ENCODE assay signal across 8 cellular contexts in genomic region chr7:74084722-74085578, GRCh38. TPM values are rescaled to one million over a fixed set of nuclear protein-coding genes. Genes with fewer than 3 reads are reported as not detected.
DNase-seq lines count a peak whose midpoint lies in the region; ATAC-seq and TF ChIP-seq lines count a peak whose summit lies in the region.

No MANE protein-coding gene starts in this region.

- H3K4me1 ChIP-seq in IMR-90 (ENCODE audit: control insufficient read depth, insufficient read depth, low read length), result peaks cover 17% of the 10 kb centered on the region
- peaks cover 7% of the 10 kb centered on the region in 2 donors for H3K4me1 ChIP-seq in breast epithelium
- H3K4me1 ChIP-seq in mesodermal cell (ENCODE audit: control insufficient read depth, insufficient read depth, low read length, poor library complexity, severe bottlenecking), result peaks cover 15% of the 10 kb centered on the region

- peak overlapping the region; percentile 79 for H3K23ac ChIP-seq in IMR-90 (ENCODE audit: low read depth, low read length)

- H2BK20ac ChIP-seq in IMR-90 (ENCODE audit: low read depth, low read length), result peak overlapping the region; percentile 20

- no peak overlapping the region for H2BK15ac ChIP-seq in IMR-90 (ENCODE audit: low read depth, low read length)

- peak overlapping the region; percentile 67 for H3K4me3 ChIP-seq in IMR-90 (ENCODE audit: insufficient read depth, low read depth, low read length)
- peak overlapping the region; percentile 74 to 84 (median 79) for H3K4me3 ChIP-seq in breast epithelium
- H3K4me3 ChIP-seq in mesodermal cell (ENCODE audit: extremely low read depth, insufficient read depth, low read length, poor library complexity, severe bottlenecking), result peak overlapping the region; percentile 73

- no TSS peak for BruUV-seq in IMR-90 (replicated peaks; lab: Mats Ljungman, UMichigan)

- TF ChIP-seq POLR2A in IMR-90 (IDR thresholded peaks at IDR 0.05; ENCODE audit: low read depth, low read length) (no peak), breast epithelium (IDR thresholded peaks at IDR 0.05) (no peak)

- H3K4me2 ChIP-seq in IMR-90 (ENCODE audit: low read depth, low read length), result peak overlapping the region; percentile 94

- H3K4ac ChIP-seq in IMR-90 (ENCODE audit: low read depth, low read length), result peak overlapping the region; percentile 90

- CTCF ChIA-PET in IMR-90 (lab: Yijun Ruan, JAX), result no interaction called here

- H3K36me3 ChIP-seq in IMR-90 (ENCODE audit: control insufficient read depth, insufficient read depth, low read length), result peaks cover 22% of the 10 kb centered on the region
- H3K36me3 ChIP-seq in breast epithelium, result no peaks in the 10 kb centered on the region
- peaks cover 42% of the 10 kb centered on the region for H3K36me3 ChIP-seq in mesodermal cell (ENCODE audit: control insufficient read depth, insufficient read depth, low read length)

- DNase-seq in A172 (ENCODE audit: low spot score) (peak; percentile 59), IMR-90 (no peak), breast epithelium (ENCODE audit: low spot score in 2 of 2) (no peak), SHP77 (lab: John Stamatoyannopoulos, UW) (no peak), NCI-H1694 treated with DMSO at 0.1 percent for 48 hours (lab: John Stamatoyannopoulos, UW) (no peak), LoVo (ENCODE audit: low spot score) (no peak)

- POLR2A ChIA-PET in IMR-90 (lab: Charles Lee; ENCODE audit: unreplicated experiment), result no interaction called here

- H4K91ac ChIP-seq in IMR-90 (ENCODE audit: insufficient read depth, low read depth, low read length), result peak overlapping the region; percentile 92

- peaks cover 18% of the 10 kb centered on the region for H3K9me1 ChIP-seq in IMR-90 (ENCODE audit: insufficient read depth, low read length)

- peak overlapping the region; percentile 77 for H2AFZ ChIP-seq in IMR-90 (replicated peaks; ENCODE audit: low read length, poor library complexity)

- H2BK5ac ChIP-seq in IMR-90 (ENCODE audit: low read depth, low read length, poor library complexity, severe bottlenecking), result peak overlapping the region; percentile 65

- peak overlapping the region; percentile 36 for H3K18ac ChIP-seq in IMR-90 (ENCODE audit: low read depth, low read length)

- ATAC-seq in IMR-90 (ENCODE audit: low read depth), result no peak
- no peak for ATAC-seq in HG03280 (IDR thresholded peaks at IDR 0.05; ENCODE audit: unreplicated experiment)

- peak overlapping the region; percentile 92 for H3K14ac ChIP-seq in IMR-90 (replicated peaks; ENCODE audit: low read depth, low read length)

- no peaks in the 10 kb centered on the region for H3K27me3 ChIP-seq in IMR-90 (ENCODE audit: control insufficient read depth, insufficient read depth, low read length)
- no peaks in the 10 kb centered on the region for H3K27me3 ChIP-seq in breast epithelium

- TF ChIP-seq CTCF in IMR-90 (conservative IDR thresholded peaks at IDR 0.05; ENCODE audit: low read depth, low read length) (no peak), breast epithelium (IDR thresholded peaks at IDR 0.05) (no peak)

- peak overlapping the region; percentile 89 for H3K27ac ChIP-seq in IMR-90 (ENCODE audit: insufficient read depth, low read length)
- peak overlapping the region; percentile 71 to 84 for H3K27ac ChIP-seq in breast epithelium
- H3K27ac ChIP-seq in mesodermal cell (ENCODE audit: low read depth, low read length, severe bottlenecking), result no peak overlapping the region

- intact Hi-C loops in IMR-90 (cut with micrococcal nuclease) (loop anchor here (1.0 kb wide), 1 partner anchor 9 kb away; no protein-coding TSS in a partner anchor), breast epithelium (cut with DNase I; ENCODE audit: low total_unique reads) (loop anchor here (2.0 kb wide), 1 partner anchor 314 kb away; no protein-coding TSS in a partner anchor)

- peak overlapping the region; percentile 81 for H3K9ac ChIP-seq in IMR-90 (ENCODE audit: low read depth, low read length)

- TF ChIP-seq RAD21 in IMR-90 (IDR thresholded peaks at IDR 0.05; ENCODE audit: low read length), result no peak

- peak overlapping the region; percentile 76 for H3K56ac ChIP-seq in IMR-90 (ENCODE audit: extremely low read depth, insufficient read depth, low read length)

- H3K79me1 ChIP-seq in IMR-90 (ENCODE audit: low read depth in 1 of 2, low read length in 2 of 2), result peaks cover 23 to 54% of the 10 kb centered on the region in 2 experiments

- peak overlapping the region; percentile 4; the same call in 1 of the 2 replicates for H4K5ac ChIP-seq in IMR-90 (ENCODE audit: low read depth, low read length)

- in situ Hi-C loops in IMR-90 (cut with MboI; ENCODE audit: low sequenced_read_pairs), result no loop called here

- dilution Hi-C loops in IMR-90 (cut with HindIII; ENCODE audit: low sequenced_read_pairs, unreplicated experiment), result no loop called here

- peak overlapping the region; percentile 68 for H2AK9ac ChIP-seq in IMR-90 (replicated peaks; ENCODE audit: low read depth, low read length, poor library complexity)

- peak overlapping the region; percentile 69 for H2BK120ac ChIP-seq in IMR-90 (ENCODE audit: low read depth, low read length)

- H3K9me3 ChIP-seq in IMR-90 (ENCODE audit: control insufficient read depth, insufficient read depth, low read length), result no peaks in the 10 kb centered on the region
- H3K9me3 ChIP-seq in breast epithelium, result no peaks in the 10 kb centered on the region
- no peaks in the 10 kb centered on the region for H3K9me3 ChIP-seq in mesodermal cell (ENCODE audit: control insufficient read depth, low read length)

- H4K20me1 ChIP-seq in IMR-90 (ENCODE audit: insufficient read depth, low read length), result peaks cover 3% of the 10 kb centered on the region; the same call in 1 of the 2 replicates

- H4K8ac ChIP-seq in IMR-90 (ENCODE audit: low read depth in 2 of 2, low read length in 2 of 2), result peak overlapping the region; percentile 52 to 64; a peak in 2 of 4 replicates

- H2AK5ac ChIP-seq in IMR-90 (ENCODE audit: low read depth, low read length), result peak overlapping the region; percentile 94

- 73% methylated on average over 2 of the region's 6 CpGs; no CpG with 5 or more reads in 1 of the 2 experiments for WGBS in IMR-90 (ENCODE audit: extremely low coverage in 2 of 2, insufficient read length in 1 of 2), 2 experiments
- WGBS in mesodermal cell (ENCODE audit: insufficient coverage in 2 of 2), 2 experiments, result 72 to 76% methylated on average over 5 of the region's 6 CpGs

TF ChIP-seq in IMR-90, 13 proteins besides CTCF, POLR2A, EP300 and RAD21:
- no peak for TF ChIP-seq USF2 (IDR thresholded peaks at IDR 0.05; ENCODE audit: low read depth, low read length)
- TF ChIP-seq RCOR1 (IDR thresholded peaks at IDR 0.05; ENCODE audit: insufficient replicate concordance, low read length), result no peak
- TF ChIP-seq CEBPB (IDR thresholded peaks at IDR 0.05; ENCODE audit: low read depth, low read length), result no peak
- TF ChIP-seq CHD1 (IDR thresholded peaks at IDR 0.05; ENCODE audit: low read depth, low read length), result no peak
- no peak for TF ChIP-seq FOS (IDR thresholded peaks at IDR 0.05; ENCODE audit: low read depth, low read length)
- no peak for TF ChIP-seq NFE2L2 (IDR thresholded peaks at IDR 0.05; ENCODE audit: low read depth, low read length)
- TF ChIP-seq MXI1 (IDR thresholded peaks at IDR 0.05; ENCODE audit: borderline replicate concordance, low read depth, low read length), result no peak
- TF ChIP-seq RFX5 (IDR thresholded peaks at IDR 0.05; ENCODE audit: low read depth, low read length), result no peak
- no peak for TF ChIP-seq MAFK (IDR thresholded peaks at IDR 0.05; ENCODE audit: low read depth, low read length)
- TF ChIP-seq SMC3 (IDR thresholded peaks at IDR 0.05; ENCODE audit: low read depth, low read length), result no peak
- no peak for TF ChIP-seq MAZ (IDR thresholded peaks at IDR 0.05; ENCODE audit: borderline replicate concordance, low read depth, low read length)
- TF ChIP-seq BHLHE40 (IDR thresholded peaks at IDR 0.05; ENCODE audit: low read depth, low read length), result no peak
- no peak for TF ChIP-seq ELK1 (IDR thresholded peaks at IDR 0.05; ENCODE audit: borderline replicate concordance, low read depth, low read length)

RNA-seq across cellular contexts. Expression of gene LIMK1, which starts 1.3 kb away (rescaled TPM):
- 104 and 113 TPM in 2 replicates for total RNA-seq in A172 (2014; rRNA removed; shearing (Covaris generic))
- total RNA-seq in IMR-90 (2012; rRNA removed) (22.2 and 25.8 TPM in 2 replicates), breast epithelium (10 to 100 TPM; 18.0 to 18.6 (median 18.1) TPM)
- 48.0 and 57.4 TPM in 2 replicates for polyA plus RNA-seq in IMR-90 (2012; rRNA removed)
- polyA plus RNA-seq in IMR-90 (2012; cell fraction: cytosol; rRNA removed), result 52.2 and 59.2 TPM in 2 replicates
- 33.9 and 73.0 TPM in 2 replicates for polyA plus RNA-seq in IMR-90 (2012; cell fraction: nucleus; rRNA removed; ENCODE audit: low replicate concordance)
- polyA plus RNA-seq in mesodermal cell (2013, experiment 1 of 2), result 55.2 TPM
- 43.4 TPM for polyA plus RNA-seq in mesodermal cell (2013, experiment 2 of 2)

RNA-seq across cellular contexts. Expression of gene ELN, which starts 57.0 kb away (rescaled TPM):
- 0.41 and 0.50 TPM in 2 replicates for total RNA-seq in A172 (2014; rRNA removed; shearing (Covaris generic))
- 1.9 and 2.2 TPM in 2 replicates for total RNA-seq in IMR-90 (2012; rRNA removed)
- polyA plus RNA-seq in IMR-90 (2012; rRNA removed), result 14.3 and 15.3 TPM in 2 replicates
- polyA plus RNA-seq in IMR-90 (2012; cell fraction: cytosol; rRNA removed), result 9.6 and 12.3 TPM in 2 replicates
- polyA plus RNA-seq in IMR-90 (2012; cell fraction: nucleus; rRNA removed; ENCODE audit: low replicate concordance), result 5.9 and 15.2 TPM in 2 replicates
- 100 to 1,000 TPM in 1 of 3 donors, 10 to 100 TPM in 2; 25.9 to 134 (median 31.8) TPM for total RNA-seq in breast epithelium
- polyA plus RNA-seq in mesodermal cell (2013, experiment 1 of 2), result 15.7 TPM
- polyA plus RNA-seq in mesodermal cell (2013, experiment 2 of 2), result 8.2 TPM
